8 cellular contexts compared by ENCODE assay signal in genomic region chr20:41078329-41078728, GRCh38. TPM values are rescaled to one million over a fixed set of nuclear protein-coding genes. Genes with fewer than 3 reads are reported as not detected.
DNase-seq lines count a peak whose midpoint lies in the region; ATAC-seq and TF ChIP-seq lines count a peak whose summit lies in the region.

No MANE protein-coding gene starts in this region.

- H3K36me3 Mint-ChIP-seq in T-cell = peaks cover 39% of the 10 kb centered on the region

- no peak overlapping the region for H3K4me3 ChIP-seq in gastroesophageal sphincter
- H3K4me3 ChIP-seq in sigmoid colon = no peak overlapping the region

- TF ChIP-seq POLR2A in gastroesophageal sphincter (IDR thresholded peaks at IDR 0.05) (no peak), sigmoid colon (IDR thresholded peaks at IDR 0.05) (no peak)

- no peaks in the 10 kb centered on the region for H3K9me3 Mint-ChIP-seq in T-cell

- H3K36me3 ChIP-seq in gastroesophageal sphincter (peaks cover 5 to 35% of the 10 kb centered on the region in 2 donors), sigmoid colon (peaks cover 0 to 40% (median 5%) of the 10 kb centered on the region in 4 donors)

- TF ChIP-seq CTCF in GM20000 (IDR thresholded peaks at IDR 0.05; ENCODE audit: extremely low read depth, missing control alignments) (no peak), gastroesophageal sphincter (IDR thresholded peaks at IDR 0.05) (peak; percentile 31 to 68 (median 65)), sigmoid colon (IDR thresholded peaks at IDR 0.05) (peak in 3 of 4 experiments; percentile 39 to 53 (median 51))

- CTCF ChIA-PET in T-cell (lab: Charles Lee) = no interaction called here

- no peaks in the 10 kb centered on the region for H3K27me3 Mint-ChIP-seq in T-cell

- intact Hi-C loops in sigmoid colon (cut with DNase I) = loop anchor here (5.0 kb wide), 2 partner anchors 51 to 86 kb away; partner anchors contain the start of gene TOP1

- peaks cover 58 to 69% (median 67%) of the 10 kb centered on the region in 3 donors for H3K4me1 Mint-ChIP-seq in T-cell

- H3K4me3 Mint-ChIP-seq in T-cell = peak overlapping the region in 2 of 3 donors; percentile 0 to 41

- POLR2A ChIA-PET in T-cell (lab: Charles Lee) = no interaction called here

- DNase-seq in ACHN (peak; percentile 53), GM20000 (ENCODE audit: low spot score) (peak; percentile 10), T-cell (no peak), sigmoid colon (no peak), OCI-M2 (lab: John Stamatoyannopoulos, UW; ENCODE audit: unreplicated experiment) (no peak)

- H3K9me3 ChIP-seq in gastroesophageal sphincter = no peaks in the 10 kb centered on the region
- no peaks in the 10 kb centered on the region for H3K9me3 ChIP-seq in sigmoid colon

- TF ChIP-seq EP300 in gastroesophageal sphincter (IDR thresholded peaks at IDR 0.05) = no peak
- TF ChIP-seq EP300 in sigmoid colon (IDR thresholded peaks at IDR 0.05) = no peak

- in situ Hi-C loops in ACHN (cut with HindIII; ENCODE audit: low pct_ligation_motif_present, low pct_unique_long_range_greater_than_20kb, low sequenced_read_pairs) = no loop called here

- H3K27ac Mint-ChIP-seq in T-cell = peak overlapping the region; percentile 68 to 73

- ATAC-seq in T-cell (replicated peaks in 1 of 4) (peak in 1 of 4 experiments; percentile 41), gastroesophageal sphincter (peak; percentile 51), HG03280 (IDR thresholded peaks at IDR 0.05; ENCODE audit: unreplicated experiment) (no peak), HG02884 (IDR thresholded peaks at IDR 0.05; ENCODE audit: unreplicated experiment) (no peak)

- peaks cover 0 to 65% (median 4%) of the 10 kb centered on the region in 3 donors for H3K4me1 ChIP-seq in gastroesophageal sphincter
- H3K4me1 ChIP-seq in sigmoid colon = peaks cover 0 to 56% (median 33%) of the 10 kb centered on the region in 4 donors

- H3K27me3 ChIP-seq in gastroesophageal sphincter = no peaks in the 10 kb centered on the region
- H3K27me3 ChIP-seq in sigmoid colon = no peaks in the 10 kb centered on the region

- H3K27ac ChIP-seq in gastroesophageal sphincter (no peak overlapping the region), sigmoid colon (peak overlapping the region in 1 of 4 donors; percentile 26)

RNA-seq across cellular contexts. Expression of gene TOP1, which starts 49.7 kb away (rescaled TPM):
- total RNA-seq in T-cell (10 to 100 TPM; 30.2 to 41.2 (median 38.1) TPM), gastroesophageal sphincter (10 to 100 TPM; 22.0 to 31.6 (median 28.8) TPM), sigmoid colon (10 to 100 TPM; 22.0 to 33.2 (median 22.4) TPM)
- polyA plus RNA-seq in sigmoid colon = 10 to 100 TPM; 26.4 to 45.0 (median 43.2) TPM

RNA-seq across cellular contexts. Expression of gene PLCG1, which starts 59.0 kb away (rescaled TPM):
- total RNA-seq in T-cell = 100 to 1,000 TPM; 390 to 589 (median 444) TPM
- total RNA-seq in gastroesophageal sphincter = 100 to 1,000 TPM in 2 of 4 donors, 10 to 100 TPM in 2; 42.3 to 173 (median 94.7) TPM
- total RNA-seq in sigmoid colon = 100 to 1,000 TPM in 1 of 4 donors, 10 to 100 TPM in 3; 48.5 to 152 (median 67.0) TPM
- polyA plus RNA-seq in sigmoid colon = 10 to 100 TPM in 2 of 3 donors, 1 to 10 TPM in 1; 9.9 to 57.6 (median 19.8) TPM

Comparison
In these comparisons a context has a peak if more than half of its experiments do, and no peak if none do; other contexts are left out.
1. DNase-seq: peak in ACHN (single experiment) and GM20000 (single experiment); none in T-cell (0 of 34), sigmoid colon (single experiment) and OCI-M2 (single experiment).